20 cellular contexts compared by ENCODE assay signal in the genomic region with DNA sequence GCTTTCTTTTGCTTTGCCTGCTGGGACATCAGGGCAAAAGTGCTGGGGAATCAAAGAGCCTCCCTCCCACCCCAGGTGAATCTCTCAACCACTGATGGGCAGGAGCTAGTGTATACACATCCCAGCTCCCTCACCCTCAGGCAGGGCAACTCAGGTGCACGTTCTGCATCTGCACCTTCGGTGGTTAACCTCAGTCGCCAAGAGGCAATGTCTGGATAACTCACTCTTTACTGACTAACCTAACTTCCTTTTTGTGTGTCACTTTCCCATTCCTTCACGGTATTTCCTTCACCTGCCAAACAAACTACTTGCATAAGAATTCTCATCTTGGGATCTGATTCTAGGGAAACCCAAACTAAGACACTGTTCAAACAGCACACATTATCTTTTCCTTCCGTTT. TPM values are rescaled to one million over a fixed set of nuclear protein-coding genes. Genes with fewer than 3 reads are reported as not detected.
DNase-seq lines count a peak whose midpoint lies in the region; ATAC-seq, FAIRE-seq and TF ChIP-seq lines count a peak whose summit lies in the region.
"Had no signal": no experiment of that assay in that cellular context is flagged by ENCODE, and none has a peak within 500 bp of the region (broad histone marks: within the 10 kb centered on the region; RNA-seq: fewer than 3 reads in every experiment).

No MANE protein-coding gene starts in this region.

- no peaks in the 10 kb centered on the region for H3K9me2 ChIP-seq in PC-9 (ENCODE audit: insufficient read depth)

- peaks cover 33% of the 10 kb centered on the region for H3K27me3 Mint-ChIP-seq in activated T-helper 17 cell treated with anti-CD3 and anti-CD28 coated beads, Interleukin-2, amount 50 U/mL, for 72 hours

- H3K9me3 Mint-ChIP-seq in activated T-helper 17 cell treated with anti-CD3 and anti-CD28 coated beads, Interleukin-2, amount 50 U/mL, for 72 hours: no peaks in the 10 kb centered on the region
- H3K9me3 Mint-ChIP-seq: CD8-positive, alpha-beta T cell had no signal

- ATAC-seq in activated T-helper 17 cell treated with anti-CD3 and anti-CD28 coated beads, Interleukin-2, amount 50 U/mL, for 72 hours (replicated peaks): peak; percentile 42
- ATAC-seq: A549; CD8-positive, alpha-beta T cell had no signal

- H3K79me2 ChIP-seq in PC-9 (ENCODE audit: low read depth): no peaks in the 10 kb centered on the region

- no peak for FAIRE-seq in small intestine (lab: Jason Lieb, UNC)
- FAIRE-seq: A549, D721Med, G401.6, GM12891, H1 had no signal

- H3K4me3 ChIP-seq in mesenchymal stem cell (ENCODE audit: insufficient read depth in 1 of 2, low read depth in 1 of 2, low read length in 2 of 2) (no peak overlapping the region), small intestine (ENCODE audit: low read depth in 1 of 2, low read length in 2 of 2) (no peak overlapping the region), PC-9 (no peak overlapping the region)
- H3K4me3 ChIP-seq: A549, HAP-1 had no signal

- H2BK120ac ChIP-seq in mesenchymal stem cell (ENCODE audit: low read depth, low read length): no peak overlapping the region

- H3K9me3 ChIP-seq in mesenchymal stem cell (ENCODE audit: control insufficient read depth, low read length) (peaks cover 7% of the 10 kb centered on the region), small intestine (ENCODE audit: control insufficient read depth, low read depth) (no peaks in the 10 kb centered on the region), PC-9 (ENCODE audit: insufficient read depth, low read depth) (no peaks in the 10 kb centered on the region)
- H3K9me3 ChIP-seq: A549 had no signal

- no peak overlapping the region for H3K9ac ChIP-seq in mesenchymal stem cell (ENCODE audit: low read length)

- CTCF ChIA-PET in PC-9 (lab: Charles Lee): no interaction called here

- H4K20me1 ChIP-seq in PC-9 (ENCODE audit: insufficient read depth): no peaks in the 10 kb centered on the region

- H2BK12ac ChIP-seq in mesenchymal stem cell (ENCODE audit: low read length in 2 of 2): no peak overlapping the region

- H3K18ac ChIP-seq in mesenchymal stem cell (ENCODE audit: low read depth in 1 of 2, low read length in 2 of 2): no peak overlapping the region

- intact Hi-C loops in PC-9 (cut with micrococcal nuclease; ENCODE audit: unreplicated experiment): no loop called here

- H2AFZ ChIP-seq in mesenchymal stem cell (ENCODE audit: low read depth, low read length) (no peak overlapping the region), PC-9 (no peak overlapping the region)

- H4K91ac ChIP-seq in mesenchymal stem cell (ENCODE audit: low read length): no peak overlapping the region

- 85% methylated on average over 5 of the region's 5 CpGs for WGBS in mesenchymal stem cell
- 48 to 59% (median 50%) methylated on average over 5 of the region's 5 CpGs for whole genome bisulfite sequencing in small intestine, 3 donors

- no peak overlapping the region for H3K14ac ChIP-seq in mesenchymal stem cell (ENCODE audit: low read length in 2 of 2)

- no peaks in the 10 kb centered on the region for H3K79me1 ChIP-seq in mesenchymal stem cell (replicated peaks; ENCODE audit: low read length, poor library complexity, severe bottlenecking)

- H3K23ac ChIP-seq in mesenchymal stem cell (ENCODE audit: low read length in 2 of 2): no peak overlapping the region

- TF ChIP-seq CTCF in PC-9 (conservative IDR thresholded peaks at IDR 0.05): no peak

- POLR2A ChIA-PET in PC-9 (lab: Charles Lee; ENCODE audit: unreplicated experiment): no interaction called here

- H3F3A ChIP-seq in PC-9 (ENCODE audit: insufficient read depth, low read depth): no peaks in the 10 kb centered on the region

- no peak overlapping the region for H3K4ac ChIP-seq in mesenchymal stem cell (ENCODE audit: low read depth in 1 of 2, low read length in 2 of 2)

- no peaks in the 10 kb centered on the region for H3K36me3 ChIP-seq in mesenchymal stem cell (ENCODE audit: control insufficient read depth in 1 of 2, insufficient read depth in 2 of 2, low read depth in 1 of 2, low read length in 2 of 2)
- H3K36me3 ChIP-seq in small intestine (ENCODE audit: control insufficient read depth in 2 of 2, insufficient read depth in 2 of 2, low read length in 2 of 2): no peaks in the 10 kb centered on the region
- H3K36me3 ChIP-seq in PC-9 (ENCODE audit: low read depth): no peaks in the 10 kb centered on the region
- H3K36me3 ChIP-seq: HAP-1 had no signal

- no peak overlapping the region for H3K27ac ChIP-seq in epithelial cell of prostate
- no peak overlapping the region for H3K27ac ChIP-seq in mesenchymal stem cell (ENCODE audit: low read length, poor library complexity, severe bottlenecking)
- H3K27ac ChIP-seq in small intestine (ENCODE audit: low read depth in 1 of 2, low read length in 1 of 2): no peak overlapping the region
- no peak overlapping the region for H3K27ac ChIP-seq in PC-9
- H3K27ac ChIP-seq: A549, HL-60 had no signal

- H3K36me3 Mint-ChIP-seq in activated T-helper 17 cell treated with anti-CD3 and anti-CD28 coated beads, Interleukin-2, amount 50 U/mL, for 72 hours (ENCODE audit: low read depth): no peaks in the 10 kb centered on the region
- H3K36me3 Mint-ChIP-seq: CD14-positive monocyte; CD8-positive, alpha-beta T cell had no signal

- H2BK5ac ChIP-seq in mesenchymal stem cell (ENCODE audit: low read depth, low read length, poor library complexity, severe bottlenecking): no peak overlapping the region

- H3K4me1 Mint-ChIP-seq in activated T-helper 17 cell treated with anti-CD3 and anti-CD28 coated beads, Interleukin-2, amount 50 U/mL, for 72 hours: no peaks in the 10 kb centered on the region
- H3K4me1 Mint-ChIP-seq: CD14-positive monocyte had no signal

- peak overlapping the region; percentile 32 for H2BK15ac ChIP-seq in mesenchymal stem cell (ENCODE audit: low read depth, poor library complexity, severe bottlenecking)

- H4K8ac ChIP-seq in mesenchymal stem cell (ENCODE audit: low read length): no peak overlapping the region

- H3K27me3 ChIP-seq in mesenchymal stem cell (ENCODE audit: control insufficient read depth in 1 of 2, insufficient read depth in 1 of 2, low read length in 2 of 2) (peaks cover 45 to 98% of the 10 kb centered on the region in 2 experiments), small intestine (ENCODE audit: control insufficient read depth in 2 of 2, insufficient read depth in 2 of 2, low read length in 2 of 2) (no peaks in the 10 kb centered on the region), PC-9 (ENCODE audit: insufficient read depth, low read depth) (peaks cover 20% of the 10 kb centered on the region; the same call in 1 of the 2 replicates)

- H3K27ac Mint-ChIP-seq in activated T-helper 17 cell treated with anti-CD3 and anti-CD28 coated beads, Interleukin-2, amount 50 U/mL, for 72 hours: no peak overlapping the region
- H3K27ac Mint-ChIP-seq: CD14-positive monocyte; CD8-positive, alpha-beta T cell; HFFc6 had no signal

- peak; percentile 24 for DNase-seq in epithelial cell of prostate (ENCODE audit: low read depth, low spot score)
- no peak for DNase-seq in mesenchymal stem cell
- DNase-seq in small intestine: no peak
- DNase-seq in activated effector memory CD4-positive, alpha-beta T cell treated with Interleukin-2 at 50 U/mL for 16 hours: no peak
- DNase-seq in PC-9: no peak
- DNase-seq: CD8-positive, alpha-beta T cell; COR-L47; DMS153; DMS79 treated with DMSO at 0.1 percent for 48 hours; EL; HFFc6 had no signal

- no peak overlapping the region for H3K4me3 Mint-ChIP-seq in activated T-helper 17 cell treated with anti-CD3 and anti-CD28 coated beads, Interleukin-2, amount 50 U/mL, for 72 hours
- H3K4me3 Mint-ChIP-seq: CD14-positive monocyte; CD8-positive, alpha-beta T cell; HFFc6 had no signal

- H3K4me2 ChIP-seq in mesenchymal stem cell (ENCODE audit: low read length, poor library complexity, severe bottlenecking) (no peak overlapping the region), PC-9 (no peak overlapping the region)
- H3K4me2 ChIP-seq: A549 had no signal

- H3K4me1 ChIP-seq in mesenchymal stem cell (ENCODE audit: control insufficient read depth, insufficient read depth, low read depth, low read length) (peaks cover 10% of the 10 kb centered on the region), small intestine (ENCODE audit: control insufficient read depth in 2 of 2, insufficient read depth in 1 of 2, low read depth in 1 of 2, low read length in 1 of 2) (peaks cover 0 to 5% of the 10 kb centered on the region in 2 donors), PC-9 (replicated peaks; ENCODE audit: insufficient read depth) (no peaks in the 10 kb centered on the region)
- H3K4me1 ChIP-seq: HAP-1 had no signal

- H2AK5ac ChIP-seq in mesenchymal stem cell (ENCODE audit: low read length, severe bottlenecking): no peak overlapping the region

- no TSS peak for BruUV-seq in PC-9 (replicated peaks; lab: Mats Ljungman, UMichigan)

RNA-seq across cellular contexts. Expression of gene CNTFR, which starts 26.3 kb away (rescaled TPM):
- total RNA-seq in activated T-helper 17 cell treated with anti-CD3 and anti-CD28 coated beads, Interleukin-2, amount 50 U/mL, for 72 hours: not detected
- 0.03 TPM for polyA plus RNA-seq in mesenchymal stem cell (2013, experiment 1 of 2)
- 0.01 TPM for polyA plus RNA-seq in mesenchymal stem cell (2013, experiment 2 of 2)
- polyA plus RNA-seq in small intestine: 1 to 10 TPM; 1.1 to 8.7 (median 3.0) TPM
- not detected in 2 replicates for total RNA-seq in PC-9 (2021)
- total RNA-seq: CD8-positive, alpha-beta T cell; HFFc6 had no signal
- polyA plus RNA-seq: CD14-positive monocyte had no signal

RNA-seq across cellular contexts. Expression of gene ENHO, which starts 40.5 kb away (rescaled TPM):
- not detected for total RNA-seq in activated T-helper 17 cell treated with anti-CD3 and anti-CD28 coated beads, Interleukin-2, amount 50 U/mL, for 72 hours
- polyA plus RNA-seq in mesenchymal stem cell (2013, experiment 1 of 2): 0.43 TPM
- polyA plus RNA-seq in mesenchymal stem cell (2013, experiment 2 of 2): 0.37 TPM
- 1 to 10 TPM; 1.8 to 8.9 (median 1.8) TPM for polyA plus RNA-seq in small intestine
- not detected in 2 replicates for total RNA-seq in PC-9 (2021)
- total RNA-seq: CD8-positive, alpha-beta T cell had no signal

RNA-seq across cellular contexts. Expression of gene RPP25L, which starts 48.6 kb away (rescaled TPM):
- total RNA-seq in activated T-helper 17 cell treated with anti-CD3 and anti-CD28 coated beads, Interleukin-2, amount 50 U/mL, for 72 hours: 10 to 100 TPM; 21.3 to 25.8 TPM
- polyA plus RNA-seq in mesenchymal stem cell (2013, experiment 1 of 2): 22.9 TPM
- polyA plus RNA-seq in mesenchymal stem cell (2013, experiment 2 of 2): 22.5 TPM
- 10 to 100 TPM; 54.5 to 93.7 (median 90.2) TPM for polyA plus RNA-seq in small intestine
- total RNA-seq in PC-9 (2021): 15.6 and 19.4 TPM in 2 replicates

RNA-seq across cellular contexts. Expression of gene DCTN3, which starts 57.0 kb away (rescaled TPM):
- 10 to 100 TPM; 78.4 to 96.4 TPM for total RNA-seq in activated T-helper 17 cell treated with anti-CD3 and anti-CD28 coated beads, Interleukin-2, amount 50 U/mL, for 72 hours
- 96.8 TPM for polyA plus RNA-seq in mesenchymal stem cell (2013, experiment 1 of 2)
- polyA plus RNA-seq in mesenchymal stem cell (2013, experiment 2 of 2): 99.4 TPM
- polyA plus RNA-seq in small intestine: 10 to 100 TPM; 81.6 to 92.9 (median 90.1) TPM
- 47.5 and 57.5 TPM in 2 replicates for total RNA-seq in PC-9 (2021)
